22 cellular contexts compared by ENCODE assay signal in the genomic region with DNA sequence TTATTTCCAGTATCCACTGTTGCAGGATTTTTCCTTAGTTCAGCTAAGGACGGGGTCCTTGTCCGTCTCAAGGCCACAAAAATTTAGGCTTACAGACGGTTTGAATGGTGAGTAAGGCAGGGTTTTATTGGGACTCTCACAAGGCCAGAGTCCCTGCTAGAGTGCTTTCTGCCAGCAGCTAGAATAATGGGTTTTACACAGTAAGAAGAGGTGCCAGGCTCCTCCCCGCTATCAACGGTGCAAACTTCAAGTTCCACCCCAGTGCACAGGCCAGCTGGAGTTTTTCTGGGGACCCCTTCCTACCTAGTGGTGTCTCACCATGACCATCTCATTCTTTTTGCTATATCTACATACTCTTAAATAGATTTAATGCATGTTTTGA.
"Had no signal": no experiment of that assay in that cellular context is flagged by ENCODE, and none has a peak within 500 bp of the region (broad histone marks: within the 10 kb centered on the region; RNA-seq: fewer than 3 reads in every experiment).

No MANE protein-coding gene starts in this region.

- H3K36me3 Mint-ChIP-seq: natural killer cell treated with Interleukin-12 subunit alpha and Interleukin-12 subunit beta and Interleukin-15 and Interleukin-18, amount 100 ng/mL, for 72 hours; stimulated activated effector memory CD8-positive, alpha-beta T cell treated with anti-CD3 and anti-CD28 coated beads, Interleukin-12 subunit alpha, Interleukin-12 subunit beta, amount 100 ng/mL, for 72 hours had no signal

- H3K36me3 ChIP-seq: pancreas, suprapubic skin, thyroid gland, upper lobe of left lung, uterus had no signal

- H3K4me3 ChIP-seq: dorsolateral prefrontal cortex, esophagus muscularis mucosa, gastroesophageal sphincter, pancreas, suprapubic skin, thyroid gland, upper lobe of left lung, uterus had no signal

- H3K27me3 ChIP-seq: dorsolateral prefrontal cortex, esophagus muscularis mucosa, gastroesophageal sphincter, pancreas, suprapubic skin, thyroid gland, upper lobe of left lung, uterus had no signal

- DNase-seq: cortex of kidney; dorsolateral prefrontal cortex; effector CD8-positive, alpha-beta T cell; glutamatergic neuron; kidney; left cardiac atrium; occipital lobe; pancreas; right cardiac atrium; stimulated activated CD4-positive, alpha-beta T cell treated with anti-CD3 and anti-CD28 coated beads, Interleukin-4, amount 100 ng/mL, for 1 hour; stimulated activated CD8-positive, alpha-beta memory T cell treated with anti-CD3 and anti-CD28 coated beads, Interleukin-4, amount 100 ng/mL, for 48 hours; stimulated activated naive CD8-positive, alpha-beta T cell treated with anti-CD3 and anti-CD28 coated beads, Interleukin-15, Interleukin-2, amounts not matched to agents 100 U/mL and 50 U/mL, for 24 hours; upper lobe of left lung; uterus had no signal

- H3K27me3 Mint-ChIP-seq: natural killer cell treated with Interleukin-12 subunit alpha and Interleukin-12 subunit beta and Interleukin-15 and Interleukin-18, amount 100 ng/mL, for 72 hours; progenitor cell of endocrine pancreas had no signal

- H3K4me1 Mint-ChIP-seq: mesothelial cell of epicardium; stimulated activated effector memory CD8-positive, alpha-beta T cell treated with anti-CD3 and anti-CD28 coated beads, Interleukin-12 subunit alpha, Interleukin-12 subunit beta, amount 100 ng/mL, for 72 hours had no signal

- ATAC-seq: gastroesophageal sphincter; left cardiac atrium; natural killer cell treated with Interleukin-12 subunit alpha and Interleukin-12 subunit beta and Interleukin-15 and Interleukin-18, amount 100 ng/mL, for 72 hours; pancreas; right cardiac atrium; stimulated activated effector memory CD8-positive, alpha-beta T cell treated with anti-CD3 and anti-CD28 coated beads, Interleukin-12 subunit alpha, Interleukin-12 subunit beta, amount 100 ng/mL, for 72 hours; stimulated activated naive CD8-positive, alpha-beta T cell treated with anti-CD3 and anti-CD28 coated beads, Interleukin-15, Interleukin-2, amounts not matched to agents 100 U/mL and 50 U/mL, for 24 hours had no signal

- H3K27ac ChIP-seq: dorsolateral prefrontal cortex, esophagus muscularis mucosa, gastroesophageal sphincter, pancreas, suprapubic skin, thyroid gland, upper lobe of left lung, uterus had no signal

- H3K9me3 ChIP-seq: esophagus muscularis mucosa, gastroesophageal sphincter, pancreas, suprapubic skin, thyroid gland, upper lobe of left lung, uterus had no signal

- H3K4me3 Mint-ChIP-seq: mesothelial cell of epicardium; natural killer cell treated with Interleukin-12 subunit alpha and Interleukin-12 subunit beta and Interleukin-15 and Interleukin-18, amount 100 ng/mL, for 72 hours; stimulated activated effector memory CD8-positive, alpha-beta T cell treated with anti-CD3 and anti-CD28 coated beads, Interleukin-12 subunit alpha, Interleukin-12 subunit beta, amount 100 ng/mL, for 72 hours had no signal

- H3K4me1 ChIP-seq: esophagus muscularis mucosa, gastroesophageal sphincter, pancreas, suprapubic skin, thyroid gland, upper lobe of left lung, uterus had no signal

- H3K27ac Mint-ChIP-seq: mesothelial cell of epicardium; natural killer cell treated with Interleukin-12 subunit alpha and Interleukin-12 subunit beta and Interleukin-15 and Interleukin-18, amount 100 ng/mL, for 72 hours; progenitor cell of endocrine pancreas; stimulated activated effector memory CD8-positive, alpha-beta T cell treated with anti-CD3 and anti-CD28 coated beads, Interleukin-12 subunit alpha, Interleukin-12 subunit beta, amount 100 ng/mL, for 72 hours had no signal

- H3K9me3 Mint-ChIP-seq: mesothelial cell of epicardium; natural killer cell treated with Interleukin-12 subunit alpha and Interleukin-12 subunit beta and Interleukin-15 and Interleukin-18, amount 100 ng/mL, for 72 hours; stimulated activated effector memory CD8-positive, alpha-beta T cell treated with anti-CD3 and anti-CD28 coated beads, Interleukin-12 subunit alpha, Interleukin-12 subunit beta, amount 100 ng/mL, for 72 hours had no signal
